ENCODE assay signal across 11 cellular contexts in genomic region chr5:109788596-109788995, GRCh38.
DNase-seq lines count a peak whose midpoint lies in the region; ATAC-seq, FAIRE-seq and TF ChIP-seq lines count a peak whose summit lies in the region.
"Had no signal": no experiment of that assay in that cellular context is flagged by ENCODE, and none has a peak within 500 bp of the region (broad histone marks: within the 10 kb centered on the region; RNA-seq: fewer than 3 reads in every experiment).

No MANE protein-coding gene starts in this region.

- TF ChIP-seq CTCF in tibial nerve (IDR thresholded peaks at IDR 0.05) (no peak), pancreas (IDR thresholded peaks at IDR 0.05) (no peak)

- no peaks in the 10 kb centered on the region for H3K27me3 Mint-ChIP-seq in activated T-helper 2 cell treated with anti-CD3 and anti-CD28 coated beads, Interferon-gamma antibody, Interleukin-2, Interleukin-4, amounts not matched to agents 10 μg/mL and 5 μg/mL and 100 μg/mL, durations not matched to agents 14 hours and 24 hours and 36 hours (ENCODE audit: low read depth)
- H3K27me3 Mint-ChIP-seq: natural killer cell treated with Interleukin-12 subunit alpha and Interleukin-12 subunit beta and Interleukin-15 and Interleukin-18, amount 100 ng/mL, for 72 hours; stimulated activated naive B cell treated with anti-CD40 and anti-IgM and Interleukin-4, amounts not matched to agents 10 μg/mL and 1 μg/mL and 100 μg/mL, for 72 hours had no signal

- no peak overlapping the region for H3K4me3 Mint-ChIP-seq in activated T-helper 2 cell treated with anti-CD3 and anti-CD28 coated beads, Interferon-gamma antibody, Interleukin-2, Interleukin-4, amounts not matched to agents 10 μg/mL and 5 μg/mL and 100 μg/mL, durations not matched to agents 14 hours and 24 hours and 36 hours (ENCODE audit: low read depth)
- H3K4me3 Mint-ChIP-seq: natural killer cell treated with Interleukin-12 subunit alpha and Interleukin-12 subunit beta and Interleukin-15 and Interleukin-18, amount 100 ng/mL, for 72 hours; stimulated activated naive B cell treated with anti-CD40 and anti-IgM and Interleukin-4, amounts not matched to agents 10 μg/mL and 1 μg/mL and 100 μg/mL, for 72 hours had no signal

- H3K36me3 Mint-ChIP-seq in activated T-helper 2 cell treated with anti-CD3 and anti-CD28 coated beads, Interferon-gamma antibody, Interleukin-2, Interleukin-4, amounts not matched to agents 10 μg/mL and 5 μg/mL and 100 μg/mL, durations not matched to agents 14 hours and 24 hours and 36 hours (ENCODE audit: low read depth) = peaks cover 53% of the 10 kb centered on the region

- H3K9me3 Mint-ChIP-seq in activated T-helper 2 cell treated with anti-CD3 and anti-CD28 coated beads, Interferon-gamma antibody, Interleukin-2, Interleukin-4, amounts not matched to agents 10 μg/mL and 5 μg/mL and 100 μg/mL, durations not matched to agents 14 hours and 24 hours and 36 hours = peaks cover 6% of the 10 kb centered on the region

- H3K27me3 ChIP-seq in tibial nerve (no peaks in the 10 kb centered on the region), pancreas (no peaks in the 10 kb centered on the region)

- H3K4me1 Mint-ChIP-seq in activated T-helper 2 cell treated with anti-CD3 and anti-CD28 coated beads, Interferon-gamma antibody, Interleukin-2, Interleukin-4, amounts not matched to agents 10 μg/mL and 5 μg/mL and 100 μg/mL, durations not matched to agents 14 hours and 24 hours and 36 hours (ENCODE audit: low read depth) = peaks cover 12% of the 10 kb centered on the region

- intact Hi-C loops in activated T-helper 2 cell treated with anti-CD3 and anti-CD28 coated beads, Interferon-gamma antibody, Interleukin-2, Interleukin-4, amounts not matched to agents 10 μg/mL and 5 μg/mL and 100 μg/mL, durations not matched to agents 14 hours and 24 hours and 36 hours (cut with micrococcal nuclease) = no loop called here
- intact Hi-C loops in pancreas (cut with DNase I) = no loop called here

- FAIRE-seq in pancreas (lab: Jason Lieb, UNC) = no peak

- DNase-seq in activated T-helper 2 cell treated with anti-CD3 and anti-CD28 coated beads, Interferon-gamma antibody, Interleukin-2, Interleukin-4, amounts not matched to agents 10 μg/mL and 5 μg/mL and 100 μg/mL, durations not matched to agents 14 hours and 24 hours and 36 hours (ENCODE audit: low spot score) = no peak
- no peak for DNase-seq in tibial nerve (ENCODE audit: low spot score in 2 of 2)
- no peak for DNase-seq in pancreas
- DNase-seq in UCSD-AML1 (lab: John Stamatoyannopoulos, UW; ENCODE audit: unreplicated experiment) = no peak
- DNase-seq in activated CD4-positive, CD25-positive, alpha-beta regulatory T cell (lab: John Stamatoyannopoulos, UW) = no peak
- DNase-seq: stimulated activated naive B cell treated with anti-CD40 and anti-IgM and Interleukin-4, amounts not matched to agents 10 μg/mL and 1 μg/mL and 100 μg/mL, for 72 hours had no signal

- TF ChIP-seq POLR2A in tibial nerve (IDR thresholded peaks at IDR 0.05) = no peak

- 77 to 88% methylated on average over 3 of the region's 3 CpGs for WGBS in tibial nerve, 2 donors
- 90 to 95% methylated on average over 3 of the region's 3 CpGs for WGBS in pancreas, 2 donors

- TF ChIP-seq EP300 in tibial nerve (IDR thresholded peaks at IDR 0.05) = no peak

- H3K9me3 ChIP-seq in tibial nerve (no peaks in the 10 kb centered on the region), pancreas (no peaks in the 10 kb centered on the region)

- H3K4me1 ChIP-seq in tibial nerve (no peaks in the 10 kb centered on the region), pancreas (no peaks in the 10 kb centered on the region)

- ATAC-seq in GM18519 (IDR thresholded peaks at IDR 0.05; ENCODE audit: low FRiP score, unreplicated experiment) (peak; percentile 91), GM21360 (IDR thresholded peaks at IDR 0.05; ENCODE audit: unreplicated experiment) (peak; percentile 83), HG02981 (IDR thresholded peaks at IDR 0.05; ENCODE audit: unreplicated experiment) (peak; percentile 96), pancreas (no peak)

- H3K4me3 ChIP-seq in tibial nerve (no peak overlapping the region), pancreas (no peak overlapping the region)

- H3K36me3 ChIP-seq in tibial nerve (peaks cover 0 to 20% (median 0%) of the 10 kb centered on the region in 3 donors), pancreas (no peaks in the 10 kb centered on the region)

- H3K27ac ChIP-seq in tibial nerve (no peak overlapping the region), pancreas (no peak overlapping the region)
- H3K27ac ChIP-seq: epithelial cell of prostate had no signal

- H3K27ac Mint-ChIP-seq in activated T-helper 2 cell treated with anti-CD3 and anti-CD28 coated beads, Interferon-gamma antibody, Interleukin-2, Interleukin-4, amounts not matched to agents 10 μg/mL and 5 μg/mL and 100 μg/mL, durations not matched to agents 14 hours and 24 hours and 36 hours = peak overlapping the region; percentile 65
- H3K27ac Mint-ChIP-seq: stimulated activated naive B cell treated with anti-CD40 and anti-IgM and Interleukin-4, amounts not matched to agents 10 μg/mL and 1 μg/mL and 100 μg/mL, for 72 hours had no signal

Comparison
In these comparisons a context has a peak if more than half of its experiments do, and no peak if none do; other contexts are left out.
1. ATAC-seq: peak in GM18519 (single experiment), GM21360 (single experiment) and HG02981 (single experiment); none in pancreas (0 of 4).